18 cellular contexts compared by ENCODE assay signal in the genomic region with DNA sequence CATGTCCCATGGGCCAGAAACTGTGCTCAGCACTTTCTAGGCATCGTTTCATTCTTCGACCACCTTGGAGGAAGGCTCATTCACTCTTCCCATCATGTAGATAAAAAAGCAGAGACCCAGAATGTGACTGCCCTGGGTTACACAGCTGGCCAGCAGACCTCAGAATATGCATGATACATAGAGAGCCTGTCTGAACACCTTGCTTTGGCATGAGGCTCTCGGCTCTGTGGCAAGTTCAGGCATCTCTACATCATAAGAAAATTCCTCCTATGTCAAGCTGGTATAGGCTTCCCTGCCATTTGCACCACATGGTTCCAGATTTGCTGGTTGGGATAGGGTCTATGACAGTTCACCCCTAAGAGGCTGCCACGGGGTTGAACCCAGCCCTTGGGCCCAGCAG.
DNase-seq lines count a peak whose midpoint lies in the region; ATAC-seq, FAIRE-seq and TF ChIP-seq lines count a peak whose summit lies in the region.
"Had no signal": no experiment of that assay in that cellular context is flagged by ENCODE, and none has a peak within 500 bp of the region (broad histone marks: within the 10 kb centered on the region; RNA-seq: fewer than 3 reads in every experiment).

No MANE protein-coding gene starts in this region.

- H3K27ac ChIP-seq in right atrium auricular region, result no peak overlapping the region
- no peak overlapping the region for H3K27ac ChIP-seq in foreskin keratinocyte
- no peak overlapping the region for H3K27ac ChIP-seq in CD8-positive, alpha-beta memory T cell (ENCODE audit: low read depth, low read length)

- H3K4me3 Mint-ChIP-seq in CD8-positive, alpha-beta memory T cell, result no peak overlapping the region
- H3K4me3 Mint-ChIP-seq: B cell; CD4-positive, alpha-beta T cell had no signal

- POLR2A ChIA-PET in CD8-positive, alpha-beta memory T cell (lab: Charles Lee), result no interaction called here

- TF ChIP-seq CTCF in right atrium auricular region (IDR thresholded peaks at IDR 0.05), result no peak
- TF ChIP-seq CTCF in bronchial epithelial cell (IDR thresholded peaks at IDR 0.05; ENCODE audit: insufficient read depth, low read length, severe bottlenecking), result no peak
- no peak for TF ChIP-seq CTCF in foreskin keratinocyte (conservative IDR thresholded peaks at IDR 0.05)

- H3K4me1 Mint-ChIP-seq in CD8-positive, alpha-beta memory T cell, result peaks cover 2 to 7% (median 4%) of the 10 kb centered on the region in 3 donors

- CTCF ChIA-PET in CD8-positive, alpha-beta memory T cell (lab: Charles Lee), result no interaction called here

- H3K9me3 Mint-ChIP-seq in CD8-positive, alpha-beta memory T cell, result no peaks in the 10 kb centered on the region
- H3K9me3 Mint-ChIP-seq: CD4-positive, alpha-beta T cell had no signal

- H3K4me1 ChIP-seq in right atrium auricular region (peaks cover 0 to 8% of the 10 kb centered on the region in 2 donors), foreskin keratinocyte (no peaks in the 10 kb centered on the region)
- H3K4me1 ChIP-seq in CD8-positive, alpha-beta memory T cell (ENCODE audit: insufficient read depth, low read length), result no peaks in the 10 kb centered on the region
- H3K4me1 ChIP-seq: HAP-1 had no signal

- H3K36me3 Mint-ChIP-seq in CD8-positive, alpha-beta memory T cell, result peaks cover 0 to 2% (median 0%) of the 10 kb centered on the region in 3 donors

- H3K36me3 ChIP-seq in right atrium auricular region (no peaks in the 10 kb centered on the region), bronchial epithelial cell (ENCODE audit: control insufficient read depth, insufficient read depth, low read length) (no peaks in the 10 kb centered on the region)
- no peaks in the 10 kb centered on the region for H3K36me3 ChIP-seq in CD8-positive, alpha-beta memory T cell (ENCODE audit: insufficient read depth, low read length)
- H3K36me3 ChIP-seq: HAP-1 had no signal

- H3K4me3 ChIP-seq in right atrium auricular region (no peak overlapping the region), bronchial epithelial cell (ENCODE audit: low read depth, low read length) (no peak overlapping the region)
- no peak overlapping the region for H3K4me3 ChIP-seq in CD8-positive, alpha-beta memory T cell (ENCODE audit: low read length)
- H3K4me3 ChIP-seq: HAP-1 had no signal

- no peak for ATAC-seq in Right ventricle myocardium inferior
- ATAC-seq in foreskin keratinocyte, result peak; percentile 28
- no peak for ATAC-seq in HG02973 (IDR thresholded peaks at IDR 0.05; ENCODE audit: unreplicated experiment)
- ATAC-seq: HepG2 had no signal

- no peaks in the 10 kb centered on the region for H3K27me3 Mint-ChIP-seq in CD8-positive, alpha-beta memory T cell
- H3K27me3 Mint-ChIP-seq: CD4-positive, alpha-beta T cell had no signal

- intact Hi-C loops in Right ventricle myocardium inferior (cut with DNase I), result no loop called here

- no peaks in the 10 kb centered on the region for H3K27me3 ChIP-seq in right atrium auricular region
- peaks cover 7% of the 10 kb centered on the region for H3K27me3 ChIP-seq in bronchial epithelial cell (ENCODE audit: control insufficient read depth, insufficient read depth, low read length)
- peaks cover 2% of the 10 kb centered on the region for H3K27me3 ChIP-seq in foreskin keratinocyte
- H3K27me3 ChIP-seq in CD8-positive, alpha-beta memory T cell (ENCODE audit: insufficient read depth, low read length, poor library complexity, severe bottlenecking), result no peaks in the 10 kb centered on the region

- peak; percentile 21 for DNase-seq in Right ventricle myocardium inferior (ENCODE audit: missing footprints)
- no peak for DNase-seq in right atrium auricular region (ENCODE audit: low spot score)
- DNase-seq in bronchial epithelial cell (ENCODE audit: low read depth), result peak; percentile 63
- DNase-seq in foreskin keratinocyte, result peak; percentile 54 to 72
- DNase-seq in urothelium cell line (ENCODE audit: low spot score), result no peak
- DNase-seq in CD8-positive, alpha-beta memory T cell, result no peak
- DNase-seq: C1 segment of cervical spinal cord; CD4-positive, alpha-beta T cell; DMS79 treated with DMSO at 0.1 percent for 48 hours; EL; GOT3 had no signal

- H3K9me3 ChIP-seq in right atrium auricular region, result no peaks in the 10 kb centered on the region
- no peaks in the 10 kb centered on the region for H3K9me3 ChIP-seq in CD8-positive, alpha-beta memory T cell (ENCODE audit: low read length)
- H3K9me3 ChIP-seq: HAP-1 had no signal

- peak; percentile 60 for FAIRE-seq in bronchial epithelial cell (lab: Jason Lieb, UNC)
- FAIRE-seq in urothelium cell line (lab: Jason Lieb, UNC), result peak; percentile 30
- FAIRE-seq: A204.1, G401.6, HepG2, HTR-8/SVneo had no signal

- H3K27ac Mint-ChIP-seq in CD8-positive, alpha-beta memory T cell, result no peak overlapping the region
- H3K27ac Mint-ChIP-seq: B cell; CD4-positive, alpha-beta T cell had no signal

Comparison
In these comparisons a context has a peak if more than half of its experiments do, and no peak if none do; other contexts are left out.
1. DNase-seq: peak in Right ventricle myocardium inferior (single experiment), bronchial epithelial cell (single experiment) and foreskin keratinocyte (2 of 2); none in right atrium auricular region (single experiment), urothelium cell line (single experiment) and CD8-positive, alpha-beta memory T cell (0 of 5).